ENCODE assay signal across 2 cellular contexts in genomic region chr4:93285346-93285745, GRCh38.
TF ChIP-seq lines count a peak whose summit lies in the region.

No MANE protein-coding gene starts in this region.

TF ChIP-seq in IMR-90, 13 proteins besides CTCF, POLR2A, EP300 and RAD21:
- no peak for TF ChIP-seq ELK1 (IDR thresholded peaks at IDR 0.05; ENCODE audit: borderline replicate concordance, low read depth, low read length)
- peak; percentile 44 for TF ChIP-seq MAFK (IDR thresholded peaks at IDR 0.05; ENCODE audit: low read depth, low read length)

TF ChIP-seq in K562, 482 proteins besides CTCF, POLR2A, EP300 and RAD21 (continued from another document):
- TF ChIP-seq SUPT5H (IDR thresholded peaks at IDR 0.05) (no peak), XRCC5 (IDR thresholded peaks at IDR 0.05; ENCODE audit: low read depth, low read length) (no peak), NFRKB (IDR thresholded peaks at IDR 0.05; ENCODE audit: low read depth) (no peak), ZFPM2 (CRISPR knock-in tag; IDR thresholded peaks at IDR 0.05) (no peak), SMAD1 (IDR thresholded peaks at IDR 0.05; ENCODE audit: low read depth, low read length, partially characterized antibody) (no peak), ZNF316 (IDR thresholded peaks at IDR 0.05) (peak; percentile 59), TEAD2 (tag; IDR thresholded peaks at IDR 0.05) (no peak), CBX2 (IDR thresholded peaks at IDR 0.05; ENCODE audit: insufficient read depth, low read length, poor library complexity, severe bottlenecking) (no peak)
TF ChIP-seq in K562: peak in this region for 1.
